11 cellular contexts compared by ENCODE assay signal in the genomic region with DNA sequence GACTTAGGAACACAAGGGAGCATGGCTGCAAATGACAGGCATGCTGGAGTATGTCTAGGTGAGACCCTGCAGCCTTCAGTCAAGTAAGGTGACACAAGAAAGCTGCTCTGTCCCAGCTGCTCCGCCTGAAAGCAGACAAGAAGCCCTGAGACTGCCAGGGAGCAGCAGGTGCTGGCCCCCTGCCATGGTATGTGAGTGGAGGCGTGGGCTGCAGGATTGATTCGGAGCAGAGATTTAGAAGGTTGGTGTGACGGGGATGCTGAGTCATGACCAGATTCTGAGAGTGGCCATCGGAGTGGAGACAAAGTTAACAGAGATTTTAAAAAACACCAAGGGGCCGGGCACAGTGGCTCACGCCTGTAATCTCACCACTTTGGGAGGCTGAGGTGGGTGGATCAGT. TPM values are rescaled to one million over a fixed set of nuclear protein-coding genes. Genes with fewer than 3 reads are reported as not detected.
DNase-seq lines count a peak whose midpoint lies in the region; ATAC-seq and TF ChIP-seq lines count a peak whose summit lies in the region.
"Had no signal": no experiment of that assay in that cellular context is flagged by ENCODE, and none has a peak within 500 bp of the region (broad histone marks: within the 10 kb centered on the region; RNA-seq: fewer than 3 reads in every experiment).

No MANE protein-coding gene starts in this region.

- H3K4me1 ChIP-seq in left ventricle myocardium inferior: peaks cover 18% of the 10 kb centered on the region
- H3K4me1 ChIP-seq: BLaER1 had no signal

- H3K27ac ChIP-seq in left ventricle myocardium inferior (replicated peaks) (peak overlapping the region; percentile 17), VCaP (peak overlapping the region; percentile 1; the same call in 1 of the 2 replicates)
- H3K27ac ChIP-seq: BLaER1, cardiac muscle cell had no signal

- intact Hi-C loops in left ventricle myocardium inferior (cut with micrococcal nuclease): no loop called here
- intact Hi-C loops in cardiac septum (cut with DNase I): no loop called here

- no peak for TF ChIP-seq CTCF in left ventricle myocardium inferior (IDR thresholded peaks at IDR 0.05; ENCODE audit: borderline replicate concordance)
- no peak for TF ChIP-seq CTCF in VCaP (conservative IDR thresholded peaks at IDR 0.05)

- no peaks in the 10 kb centered on the region for H3K9me3 ChIP-seq in left ventricle myocardium inferior (replicated peaks)
- H3K9me3 ChIP-seq: BLaER1 had no signal

- no peak for DNase-seq in left ventricle myocardium inferior
- DNase-seq in cardiac septum (ENCODE audit: low spot score): no peak
- peak; percentile 93 for DNase-seq in iris pigment epithelial cell (ENCODE audit: low read depth)
- no peak for DNase-seq in NCI-H510A (lab: John Stamatoyannopoulos, UW)
- DNase-seq in NCI-H2227 (lab: John Stamatoyannopoulos, UW; ENCODE audit: unreplicated experiment): no peak
- DNase-seq: activated CD4-positive, alpha-beta T cell treated with anti-CD3 and anti-CD28 coated beads for 48 hours had no signal

- ATAC-seq in HG02938 (IDR thresholded peaks at IDR 0.05; ENCODE audit: unreplicated experiment) (no peak), GM21526 (IDR thresholded peaks at IDR 0.05; ENCODE audit: low FRiP score, unreplicated experiment) (no peak)

- no peak overlapping the region for H3K4me3 ChIP-seq in left ventricle myocardium inferior
- H3K4me3 ChIP-seq: BLaER1, cardiac muscle cell had no signal

- H3K27me3 ChIP-seq in left ventricle myocardium inferior (ENCODE audit: low read depth): no peaks in the 10 kb centered on the region
- H3K27me3 ChIP-seq: BLaER1, cardiac muscle cell had no signal

- H3K36me3 ChIP-seq in left ventricle myocardium inferior: peaks cover 15% of the 10 kb centered on the region
- H3K36me3 ChIP-seq: BLaER1, cardiac muscle cell had no signal

RNA-seq across cellular contexts. Expression of gene LRP11, which starts 17.8 kb away (rescaled TPM):
- total RNA-seq in left ventricle myocardium inferior (18.2 TPM), cardiac septum (11.6 TPM)

RNA-seq across cellular contexts. Expression of gene RAET1E, which starts 51.6 kb away (rescaled TPM):
- total RNA-seq in left ventricle myocardium inferior (0.19 TPM), cardiac septum (not detected)
- total RNA-seq: cardiac muscle cell had no signal
